15 cellular contexts compared by ENCODE assay signal in genomic region chr10:133241501-133242205, GRCh38. TPM values are rescaled to one million over a fixed set of nuclear protein-coding genes. Genes with fewer than 3 reads are reported as not detected.
DNase-seq lines count a peak whose midpoint lies in the region; ATAC-seq and TF ChIP-seq lines count a peak whose summit lies in the region.
"Had no signal": no experiment of that assay in that cellular context is flagged by ENCODE, and none has a peak within 500 bp of the region (broad histone marks: within the 10 kb centered on the region; RNA-seq: fewer than 3 reads in every experiment).

No MANE protein-coding gene starts in this region.

- no peaks in the 10 kb centered on the region for H3F3A ChIP-seq in PC-9 (ENCODE audit: insufficient read depth, low read depth)

- peak overlapping the region; percentile 56 for H3K4me2 ChIP-seq in PC-9

- peaks cover 11% of the 10 kb centered on the region for H3K27me3 ChIP-seq in PC-9 (ENCODE audit: insufficient read depth, low read depth)

- no peak overlapping the region for H3K27ac ChIP-seq in PC-9

- H2AFZ ChIP-seq in PC-9, result no peak overlapping the region

- H3K36me3 ChIP-seq in PC-9 (ENCODE audit: low read depth), result no peaks in the 10 kb centered on the region
- no peaks in the 10 kb centered on the region for H3K36me3 ChIP-seq in mucosa of descending colon (ENCODE audit: low read depth)

- ATAC-seq in GM19438 (IDR thresholded peaks at IDR 0.05; ENCODE audit: low read depth, unreplicated experiment), result peak; percentile 54
- peak; percentile 42 for ATAC-seq in mucosa of descending colon
- no peak for ATAC-seq in HG02938 (IDR thresholded peaks at IDR 0.05; ENCODE audit: unreplicated experiment)
- ATAC-seq: activated CD4-positive, CD25-positive, alpha-beta regulatory T cell treated with anti-CD3 and anti-CD28 coated beads, Interleukin-2, amount 50 U/mL, for 24 hours had no signal

- no peaks in the 10 kb centered on the region for H3K79me2 ChIP-seq in PC-9 (ENCODE audit: low read depth)

- H3K9me3 ChIP-seq in PC-9 (ENCODE audit: insufficient read depth, low read depth) (no peaks in the 10 kb centered on the region), mucosa of descending colon (no peaks in the 10 kb centered on the region)

- DNase-seq in DMS79 treated with DMSO at 0.1 percent for 48 hours (lab: John Stamatoyannopoulos, UW) (peak; percentile 2), DMS79 (lab: John Stamatoyannopoulos, UW) (no peak), PC-9 (no peak), mucosa of descending colon (no peak), NCI-H226 (no peak), GM20000 (ENCODE audit: low spot score) (no peak)
- DNase-seq: mesenchymal stem cell, OCI-M1, substantia nigra had no signal

- no peaks in the 10 kb centered on the region for H4K20me1 ChIP-seq in PC-9 (ENCODE audit: insufficient read depth)

- H3K4me1 ChIP-seq in PC-9 (replicated peaks; ENCODE audit: insufficient read depth) (no peaks in the 10 kb centered on the region), mucosa of descending colon (ENCODE audit: low read depth) (peaks cover 4% of the 10 kb centered on the region)

- CTCF ChIA-PET in PC-9 (lab: Charles Lee), result no interaction called here

- POLR2A ChIA-PET in PC-9 (lab: Charles Lee; ENCODE audit: unreplicated experiment), result no interaction called here

- intact Hi-C loops in PC-9 (cut with micrococcal nuclease; ENCODE audit: unreplicated experiment) (no loop called here), mucosa of descending colon (cut with DNase I, micrococcal nuclease) (no loop called here)

- no TSS peak for BruUV-seq in PC-9 (replicated peaks; lab: Mats Ljungman, UMichigan)

- H3K4me3 ChIP-seq in PC-9 (no peak overlapping the region), mucosa of descending colon (no peak overlapping the region)

- H3K9me2 ChIP-seq in PC-9 (ENCODE audit: insufficient read depth), result no peaks in the 10 kb centered on the region

- TF ChIP-seq CTCF in PC-9 (conservative IDR thresholded peaks at IDR 0.05), result no peak
- no peak for TF ChIP-seq CTCF in mucosa of descending colon (IDR thresholded peaks at IDR 0.05)
- TF ChIP-seq CTCF in GM20000 (IDR thresholded peaks at IDR 0.05; ENCODE audit: extremely low read depth, missing control alignments), result no peak

RNA-seq across cellular contexts. Expression of gene VENTX, which starts 4.0 kb away (rescaled TPM):
- total RNA-seq in PC-9 (2021), result not detected in 2 replicates
- 1 to 10 TPM in 1 of 3 donors, under 1 TPM in 2; 0.09 to 1.2 (median 0.36) TPM for total RNA-seq in mucosa of descending colon
- total RNA-seq: A172, bronchial epithelial cell, LHCN-M2 had no signal

RNA-seq across cellular contexts. Expression of gene UTF1, which starts 11.6 kb away (rescaled TPM):
- not detected in 2 replicates for total RNA-seq in PC-9 (2021)
- not detected for total RNA-seq in mucosa of descending colon
- total RNA-seq: A172, bronchial epithelial cell, LHCN-M2 had no signal

RNA-seq across cellular contexts. Expression of gene ADAM8, which starts 35.0 kb away (rescaled TPM):
- total RNA-seq in PC-9 (2021) (18.3 and 31.5 TPM in 2 replicates), mucosa of descending colon (1 to 10 TPM; 4.8 to 7.0 (median 5.2) TPM)
